Comparison of ENCODE assay signal across 9 cellular contexts in genomic region chr2:53104263-53104662, GRCh38.
DNase-seq lines count a peak whose midpoint lies in the region; ATAC-seq and TF ChIP-seq lines count a peak whose summit lies in the region.
"Had no signal": no experiment of that assay in that cellular context is flagged by ENCODE, and none has a peak within 500 bp of the region (broad histone marks: within the 10 kb centered on the region; RNA-seq: fewer than 3 reads in every experiment).

No MANE protein-coding gene starts in this region.

- H3K27ac Mint-ChIP-seq in activated T-helper 17 cell treated with anti-CD3 and anti-CD28 coated beads, Interleukin-2, amount 50 U/mL, for 72 hours = no peak overlapping the region

- H3K27me3 Mint-ChIP-seq in activated T-helper 17 cell treated with anti-CD3 and anti-CD28 coated beads, Interleukin-2, amount 50 U/mL, for 72 hours = peaks cover 3% of the 10 kb centered on the region

- no peak overlapping the region for H3K4me3 Mint-ChIP-seq in activated T-helper 17 cell treated with anti-CD3 and anti-CD28 coated beads, Interleukin-2, amount 50 U/mL, for 72 hours

- H3K27me3 ChIP-seq in H7 (ENCODE audit: control insufficient read depth, insufficient read depth, low read length) = no peaks in the 10 kb centered on the region
- H3K27me3 ChIP-seq: sigmoid colon had no signal

- no peaks in the 10 kb centered on the region for H3K36me3 Mint-ChIP-seq in activated T-helper 17 cell treated with anti-CD3 and anti-CD28 coated beads, Interleukin-2, amount 50 U/mL, for 72 hours (ENCODE audit: low read depth)

- H3K4me3 ChIP-seq in H7 (ENCODE audit: insufficient read depth, low read depth, low read length) = no peak overlapping the region
- H3K4me3 ChIP-seq in fibroblast of mammary gland (ENCODE audit: control insufficient read depth, low read depth, low read length) = no peak overlapping the region
- H3K4me3 ChIP-seq: sigmoid colon had no signal

- no peaks in the 10 kb centered on the region for H3K4me1 Mint-ChIP-seq in activated T-helper 17 cell treated with anti-CD3 and anti-CD28 coated beads, Interleukin-2, amount 50 U/mL, for 72 hours

- TF ChIP-seq CTCF in fibroblast of mammary gland (conservative IDR thresholded peaks at IDR 0.05; ENCODE audit: control insufficient read depth, insufficient read depth, low read depth, low read length) = no peak

- no peak for ATAC-seq in HG03571 (IDR thresholded peaks at IDR 0.05; ENCODE audit: unreplicated experiment)
- ATAC-seq in activated T-helper 17 cell treated with anti-CD3 and anti-CD28 coated beads, Interleukin-2, amount 50 U/mL, for 72 hours (replicated peaks) = no peak

- H3K9me3 Mint-ChIP-seq in activated T-helper 17 cell treated with anti-CD3 and anti-CD28 coated beads, Interleukin-2, amount 50 U/mL, for 72 hours = peaks cover 5% of the 10 kb centered on the region

- H3K36me3 ChIP-seq in H7 (replicated peaks; ENCODE audit: control insufficient read depth, insufficient read depth, low read length) = no peaks in the 10 kb centered on the region
- H3K36me3 ChIP-seq: sigmoid colon had no signal

- DNase-seq in H7 (peak; percentile 1), RPMI7951 (ENCODE audit: low read depth) (peak; percentile 21), fibroblast of mammary gland (ENCODE audit: low read depth) (peak; percentile 71), non-pigmented ciliary epithelial cell (ENCODE audit: low read depth) (peak; percentile 44), hippocampal formation (lab: John Stamatoyannopoulos, UW) (no peak)
- no peak for DNase-seq in NK-92 treated with Interleukin-12 subunit alpha and Interleukin-12 subunit beta, amount 100 ng/mL, for 24 hours (lab: John Stamatoyannopoulos, UW)
- DNase-seq: sigmoid colon had no signal

Comparison
In these comparisons a context has a peak if more than half of its experiments do, and no peak if none do; other contexts are left out.
1. DNase-seq: peak in H7 (single experiment), RPMI7951 (single experiment), fibroblast of mammary gland (single experiment) and non-pigmented ciliary epithelial cell (single experiment); none in NK-92 treated with Interleukin-12 subunit alpha and Interleukin-12 subunit beta, amount 100 ng/mL, for 24 hours (single experiment) and hippocampal formation (0 of 2).